Comparison of ENCODE assay signal across 8 cellular contexts in the genomic region with DNA sequence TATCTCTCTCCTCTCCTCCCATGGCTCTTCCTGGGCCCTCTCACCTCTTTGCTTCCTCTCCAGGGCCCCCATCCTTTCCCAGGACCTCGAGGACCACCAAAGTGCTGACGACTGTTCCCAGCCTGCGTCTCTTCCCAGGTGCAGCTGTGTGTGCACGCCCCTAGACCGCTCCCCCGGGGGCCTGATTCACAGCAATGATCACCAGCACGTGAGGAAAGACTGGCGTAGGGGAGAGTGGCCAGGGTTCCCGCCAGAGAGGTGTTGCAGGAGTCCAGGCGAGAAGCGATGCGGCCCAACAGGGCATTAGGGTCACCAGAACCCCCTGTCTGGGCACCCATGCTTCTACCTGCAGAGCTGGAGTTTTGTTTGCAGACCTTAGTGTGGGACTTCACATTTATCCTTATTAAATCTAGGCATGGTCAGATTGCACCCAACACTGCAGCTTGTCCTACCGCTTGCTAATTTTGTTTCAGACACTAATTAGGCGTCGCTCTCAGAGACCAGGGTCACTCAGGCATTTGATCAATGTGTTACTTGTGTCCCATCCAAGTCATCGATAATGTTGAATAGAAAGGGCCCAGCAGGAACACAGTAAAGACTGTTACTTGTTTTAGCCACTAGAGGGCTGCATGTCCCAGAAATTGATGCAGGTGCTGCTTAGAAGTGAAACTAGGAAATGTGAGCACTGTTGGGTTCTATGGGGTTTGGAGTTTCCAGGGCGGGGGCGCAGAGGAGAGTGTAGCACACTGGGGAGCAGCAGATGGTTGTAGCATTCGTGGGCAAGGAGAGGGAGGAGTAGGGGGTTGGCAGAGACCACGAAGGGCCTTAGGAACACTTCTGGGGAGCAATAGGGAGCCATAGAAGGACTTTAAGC. TPM values are rescaled to one million over a fixed set of nuclear protein-coding genes. Genes with fewer than 3 reads are reported as not detected.
DNase-seq lines count a peak whose midpoint lies in the region; ATAC-seq and TF ChIP-seq lines count a peak whose summit lies in the region.

No MANE protein-coding gene starts in this region.

- H3F3A ChIP-seq in OCI-LY1 (ENCODE audit: insufficient read depth, low read length), result no peaks in the 10 kb centered on the region

- POLR2A ChIA-PET in naive thymus-derived CD8-positive, alpha-beta T cell (lab: Charles Lee), result interaction anchor here (0.6 to 1.6 kb wide), 3 partner anchors 142 to 551 kb away, joined by 4 to 6 read pairs (median 6); no protein-coding TSS in a partner anchor

- H3K4me1 ChIP-seq in OCI-LY1 (ENCODE audit: insufficient read depth, low read length, severe bottlenecking), result peaks cover 54% of the 10 kb centered on the region

- no peaks in the 10 kb centered on the region for H3K27me3 Mint-ChIP-seq in naive thymus-derived CD8-positive, alpha-beta T cell

- H3K36me3 Mint-ChIP-seq in naive thymus-derived CD8-positive, alpha-beta T cell, result peaks cover 0 to 4% (median 0%) of the 10 kb centered on the region in 3 donors

- no peaks in the 10 kb centered on the region for H3K27me3 ChIP-seq in OCI-LY1 (ENCODE audit: insufficient read depth, low read length)

- no peaks in the 10 kb centered on the region for H3K9me2 ChIP-seq in OCI-LY1 (ENCODE audit: low read depth, low read length)

- H3K79me2 ChIP-seq in OCI-LY1 (ENCODE audit: insufficient read depth, low read length), result no peaks in the 10 kb centered on the region

- peak overlapping the region; percentile 43 for H3K4me2 ChIP-seq in OCI-LY1 (ENCODE audit: low read length)

- peaks cover 9 to 19% (median 14%) of the 10 kb centered on the region in 4 donors for H3K4me1 Mint-ChIP-seq in naive thymus-derived CD8-positive, alpha-beta T cell

- ATAC-seq in GM19395 (IDR thresholded peaks at IDR 0.05; ENCODE audit: unreplicated experiment) (peak; percentile 95), HG03521 (IDR thresholded peaks at IDR 0.05; ENCODE audit: unreplicated experiment) (peak; percentile 76)
- peak; percentile 96 to 99 for ATAC-seq in naive thymus-derived CD8-positive, alpha-beta T cell

- no peaks in the 10 kb centered on the region for H3K9me3 ChIP-seq in OCI-LY1 (ENCODE audit: low read length)

- no peaks in the 10 kb centered on the region for H3K36me3 ChIP-seq in OCI-LY1 (ENCODE audit: insufficient read depth, low read length)

- H3K9ac ChIP-seq in OCI-LY1 (ENCODE audit: low read length), result no peak overlapping the region; the same call in 1 of the 2 replicates

- H2AFZ ChIP-seq in OCI-LY1 (ENCODE audit: low read length), result no peak overlapping the region

- peak; percentile 55 for DNase-seq in CMK (ENCODE audit: low read depth)
- peak; percentile 69 for DNase-seq in activated CD8-positive, alpha-beta memory T cell treated with anti-CD3 and anti-CD28 coated beads, Interleukin-2, amount 50 U/mL, for 48 hours
- peak; percentile 32 for DNase-seq in epithelial cell of proximal tubule (ENCODE audit: low read depth)
- DNase-seq in naive thymus-derived CD8-positive, alpha-beta T cell, result peak; percentile 28 to 81 (median 62)
- DNase-seq in stimulated activated naive CD4-positive, alpha-beta T cell treated with Interleukin-2 at 50 U/mL for 16 hours (lab: John Stamatoyannopoulos, UW), result peak; percentile 60

- H3K4me3 ChIP-seq in OCI-LY1 (ENCODE audit: low read depth, low read length, poor library complexity, severe bottlenecking) (peak overlapping the region; percentile 8), epithelial cell of proximal tubule (ENCODE audit: low read depth, low read length) (peak overlapping the region; percentile 37)

- peak overlapping the region; percentile 1 to 87 (median 74) for H3K27ac Mint-ChIP-seq in naive thymus-derived CD8-positive, alpha-beta T cell

- no peaks in the 10 kb centered on the region for H4K20me1 ChIP-seq in OCI-LY1 (ENCODE audit: insufficient read depth, low read length)

- H3K27ac ChIP-seq in OCI-LY1 (ENCODE audit: low read depth, low read length, poor library complexity, severe bottlenecking), result no peak overlapping the region

- no peaks in the 10 kb centered on the region for H3K9me3 Mint-ChIP-seq in naive thymus-derived CD8-positive, alpha-beta T cell

- H3K4me3 Mint-ChIP-seq in naive thymus-derived CD8-positive, alpha-beta T cell, result peak overlapping the region; percentile 76 to 84 (median 80)

- TF ChIP-seq CTCF in OCI-LY1 (IDR thresholded peaks at IDR 0.05; ENCODE audit: low read length), result peak; percentile 98
- TF ChIP-seq CTCF in epithelial cell of proximal tubule (conservative IDR thresholded peaks at IDR 0.05; ENCODE audit: low read depth, low read length), result peak; percentile 93

RNA-seq across cellular contexts. Expression of a gene that starts 53.2 kb away (rescaled TPM):
- 1.8 and 3.3 TPM in 2 replicates for total RNA-seq in epithelial cell of proximal tubule
- 10 to 100 TPM; 13.0 to 13.3 TPM for total RNA-seq in naive thymus-derived CD8-positive, alpha-beta T cell
- 1 to 10 TPM; 7.8 to 8.9 (median 8.8) TPM for polyA plus RNA-seq in naive thymus-derived CD8-positive, alpha-beta T cell
